In genomic region chr16:49552273-49552928, GRCh38 we compare ENCODE assay signal across 22 cellular contexts.
A peak's percentile ranks its signal among the peaks of the same experiment; 100 is the strongest.
DNase-seq lines count a peak whose midpoint lies in the region; ATAC-seq, FAIRE-seq and TF ChIP-seq lines count a peak whose summit lies in the region.
"Had no signal": no experiment of that assay in that cellular context is flagged by ENCODE, and none has a peak within 500 bp of the region (broad histone marks: within the 10 kb centered on the region; RNA-seq: fewer than 3 reads in every experiment).

No MANE protein-coding gene starts in this region.

- H3K27ac ChIP-seq in A549, result no peak overlapping the region
- no peak overlapping the region for H3K27ac ChIP-seq in BLaER1 treated with 17β-estradiol and CSF1 and Interleukin-3, amounts not matched to agents 10 nM and 100 nM
- no peak overlapping the region for H3K27ac ChIP-seq in K562 (ENCODE audit: extremely low read depth, low read depth, low read length)
- H3K27ac ChIP-seq in gastroesophageal sphincter, result no peak overlapping the region
- H3K27ac ChIP-seq: HL-60, SJSA1 had no signal

- no peak for ATAC-seq in A549
- ATAC-seq in K562, result no peak
- ATAC-seq in gastroesophageal sphincter, result no peak
- ATAC-seq: T-cell had no signal

- POLR2A ChIA-PET in A549 (lab: Yijun Ruan, JAX), result no interaction called here
- POLR2A ChIA-PET in K562 (lab: Yijun Ruan, JAX), result no interaction called here

- TF ChIP-seq POLR2A in A549 (IDR thresholded peaks at IDR 0.05; ENCODE audit: low read length), result no peak
- no peak for TF ChIP-seq POLR2A in K562 (conservative IDR thresholded peaks at IDR 0.05)
- no peak for TF ChIP-seq POLR2A in gastroesophageal sphincter (IDR thresholded peaks at IDR 0.05)

- intact Hi-C loops in K562 (cut with micrococcal nuclease), result no loop called here

- WGBS in A549 (ENCODE audit: missing lambda C conversion rate), result 20% methylated on average over 10 of the region's 10 CpGs
- 1% methylated on average over 10 of the region's 10 CpGs for WGBS in K562 (ENCODE audit: insufficient coverage, low coverage, missing lambda C conversion rate)
- WGBS in gastroesophageal sphincter (ENCODE audit: low coverage in 1 of 2), 2 donors, result 88 to 91% methylated on average over 3 to 5 of the region's 10 CpGs

- DNase-seq in A549 (ENCODE audit: low read depth in 1 of 2, low spot score in 1 of 2), result no peak
- peak; percentile 9 for DNase-seq in NCI-H2227 (lab: John Stamatoyannopoulos, UW; ENCODE audit: unreplicated experiment)
- DNase-seq in K562 (ENCODE audit: extremely low read depth in 1 of 4, low spot score in 3 of 4), result no peak
- DNase-seq in SKM-1 (lab: John Stamatoyannopoulos, UW; ENCODE audit: unreplicated experiment), result no peak
- DNase-seq in HTR-8/SVneo (ENCODE audit: insufficient read length, low spot score), result no peak
- DNase-seq in activated CD4-positive, alpha-beta T cell treated with anti-CD3 and anti-CD28 coated beads, Interleukin-2, amount 50 U/mL, for 48 hours, result no peak
- DNase-seq: CD8-positive, alpha-beta memory T cell; DMS 273 treated with DMSO at 0.1 percent for 48 hours; DMS79; GF-D8; NCI-H2029 treated with DMSO at 0.1 percent for 48 hours; NCI-H226; NCI-H510A; NCI-H69; T-cell had no signal

- H3K36me3 ChIP-seq in BLaER1 treated with 17β-estradiol and CSF1 and Interleukin-3, amounts not matched to agents 10 nM and 100 nM, result peaks cover 0 to 6% (median 0%) of the 10 kb centered on the region in 11 experiments; a peak in 1 of 22 replicates
- H3K36me3 ChIP-seq in K562 (ENCODE audit: control insufficient read depth, insufficient read depth, low read length) (no peaks in the 10 kb centered on the region), gastroesophageal sphincter (no peaks in the 10 kb centered on the region)
- H3K36me3 ChIP-seq: SJSA1 had no signal

- CTCF ChIA-PET in A549 (lab: Yijun Ruan, JAX) (interaction anchor here (1.2 to 1.8 kb wide), 3 partner anchors 15 to 21 kb away, joined by 3 to 4 read pairs (median 3); no protein-coding TSS in a partner anchor), K562 (lab: Yijun Ruan, JAX; ENCODE audit: low intra/inter-chr PET ratio) (no interaction called here)

- TF ChIP-seq EP300 in A549 (IDR thresholded peaks at IDR 0.05) (no peak), K562 (IDR thresholded peaks at IDR 0.05; ENCODE audit: low read length) (no peak), gastroesophageal sphincter (IDR thresholded peaks at IDR 0.05) (no peak)

- FAIRE-seq in A549 (lab: Jason Lieb, UNC), result no peak
- no peak for FAIRE-seq in K562 (lab: Jason Lieb, UNC)
- FAIRE-seq in HTR-8/SVneo (lab: Jason Lieb, UNC), result no peak
- FAIRE-seq: GM18507, H54, RCC 7860 had no signal

- no peak overlapping the region for H3K4me3 ChIP-seq in A549
- H3K4me3 ChIP-seq in BLaER1 treated with 17β-estradiol and CSF1 and Interleukin-3, amounts not matched to agents 10 nM and 100 nM, result no peak overlapping the region
- no peak overlapping the region for H3K4me3 ChIP-seq in K562
- H3K4me3 ChIP-seq in gastroesophageal sphincter, result no peak overlapping the region
- H3K4me3 ChIP-seq: SJSA1 had no signal

- TF ChIP-seq RAD21 in A549 (conservative IDR thresholded peaks at IDR 0.05 in 1 of 2, IDR thresholded peaks at IDR 0.05 in 1 of 2), result no peak
- no peak for TF ChIP-seq RAD21 in K562 (CRISPR knock-in tag; conservative IDR thresholded peaks at IDR 0.05 in 1 of 2, IDR thresholded peaks at IDR 0.05 in 1 of 2)

- H3K4me1 ChIP-seq in A549, result no peaks in the 10 kb centered on the region
- H3K4me1 ChIP-seq in BLaER1 treated with 17β-estradiol and CSF1 and Interleukin-3, amounts not matched to agents 10 nM and 100 nM, result peaks cover 7 to 41% (median 26%) of the 10 kb centered on the region in 10 experiments; a peak in 19 of 20 replicates
- H3K4me1 ChIP-seq in K562 (replicated peaks in 1 of 2; ENCODE audit: control insufficient read depth in 2 of 2, insufficient read depth in 2 of 2, low read length in 2 of 2), result no peaks in the 10 kb centered on the region
- peaks cover 0 to 6% (median 0%) of the 10 kb centered on the region in 3 donors for H3K4me1 ChIP-seq in gastroesophageal sphincter
- H3K4me1 ChIP-seq: SJSA1 had no signal

- no peaks in the 10 kb centered on the region for H3K9me1 ChIP-seq in K562 (ENCODE audit: control insufficient read depth, insufficient read depth, low read length)

- H3K9me3 ChIP-seq in A549 (no peaks in the 10 kb centered on the region), K562 (replicated peaks; ENCODE audit: control insufficient read depth, insufficient read depth, low read depth, low read length) (no peaks in the 10 kb centered on the region), gastroesophageal sphincter (no peaks in the 10 kb centered on the region)
- H3K9me3 ChIP-seq in BLaER1 treated with 17β-estradiol and CSF1 and Interleukin-3, amounts not matched to agents 10 nM and 100 nM (replicated peaks in 1 of 11), result no peaks in the 10 kb centered on the region
- H3K9me3 ChIP-seq: SJSA1 had no signal

- no peaks in the 10 kb centered on the region for H3K79me2 ChIP-seq in K562 (ENCODE audit: control insufficient read depth, insufficient read depth, low read length)

- H3K4me2 ChIP-seq in A549 (no peak overlapping the region), K562 (ENCODE audit: insufficient read depth, low read length) (no peak overlapping the region)
- peak overlapping the region in 7 of 11 experiments; percentile 10 to 56 (median 33); a peak in 11 of 22 replicates for H3K4me2 ChIP-seq in BLaER1 treated with 17β-estradiol and CSF1 and Interleukin-3, amounts not matched to agents 10 nM and 100 nM

- no peaks in the 10 kb centered on the region for H3K27me3 ChIP-seq in BLaER1 treated with 17β-estradiol and CSF1 and Interleukin-3, amounts not matched to agents 10 nM and 100 nM
- H3K27me3 ChIP-seq in K562 (ENCODE audit: control insufficient read depth in 2 of 2, insufficient read depth in 2 of 2, low read length in 2 of 2) (peaks cover 6 to 21% of the 10 kb centered on the region in 2 experiments; a peak in 2 of 5 replicates), gastroesophageal sphincter (no peaks in the 10 kb centered on the region)
- H3K27me3 ChIP-seq: SJSA1 had no signal

- in situ Hi-C loops in K562 (cut with MboI), result no loop called here

- no TSS peak for BruUV-seq in K562 (replicated peaks; lab: Mats Ljungman, UMichigan)

- H2AFZ ChIP-seq in K562 (ENCODE audit: low read depth, low read length), result no peak overlapping the region

- TF ChIP-seq CTCF in A549 (IDR thresholded peaks at IDR 0.05), result no peak
- no peak for TF ChIP-seq CTCF in K562 (IDR thresholded peaks at IDR 0.05 in 2 of 3, conservative IDR thresholded peaks at IDR 0.05 in 1 of 3; ENCODE audit: insufficient read depth in 2 of 3, low read depth in 1 of 3, low read length in 3 of 3)
- no peak for TF ChIP-seq CTCF in gastroesophageal sphincter (IDR thresholded peaks at IDR 0.05)

- 0 out of 22 replicates have a peak overlapping the region, but pooled peaks of 1 of the 11 experiments have one; percentile 9 for H3K9ac ChIP-seq in BLaER1 treated with 17β-estradiol and CSF1 and Interleukin-3, amounts not matched to agents 10 nM and 100 nM
- H3K9ac ChIP-seq in K562 (ENCODE audit: insufficient read depth in 1 of 2, low read depth in 2 of 2, low read length in 2 of 2), result no peak overlapping the region

- H4K20me1 ChIP-seq in BLaER1 treated with 17β-estradiol and CSF1 and Interleukin-3, amounts not matched to agents 10 nM and 100 nM, result peaks cover 0 to 29% (median 0%) of the 10 kb centered on the region in 11 experiments; a peak in 5 of 22 replicates
- H4K20me1 ChIP-seq in K562 (replicated peaks; ENCODE audit: control insufficient read depth, insufficient read depth, low read length), result peaks cover 3% of the 10 kb centered on the region; the same call in 1 of the 2 replicates

TF ChIP-seq in A549, 52 proteins besides CTCF, POLR2A, EP300 and RAD21 (continues in another document):
- TF ChIP-seq ZFP36 (IDR thresholded peaks at IDR 0.05; ENCODE audit: borderline replicate concordance, partially characterized antibody), result no peak

TF ChIP-seq in K562, 482 proteins besides CTCF, POLR2A, EP300 and RAD21:
- TF ChIP-seq MAFG (tag; conservative IDR thresholded peaks at IDR 0.05), result peak; percentile 46
- no peak for TF ChIP-seq ZBTB8A (IDR thresholded peaks at IDR 0.05; ENCODE audit: partially characterized antibody)

Comparison
In these comparisons a context has a peak if more than half of its experiments do, and no peak if none do; other contexts are left out.
1. H3K4me2 ChIP-seq: peak in BLaER1 treated with 17β-estradiol and CSF1 and Interleukin-3, amounts not matched to agents 10 nM and 100 nM (7 of 11); none in A549 (single experiment) and K562 (single experiment).
2. Of the 35 proteins assayed by ChIP-seq in both K562 and A549: peak only in K562: none; only in A549: MAFK; in both: none; in neither: 34.